8 cellular contexts compared by ENCODE assay signal in genomic region chr4:106898621-106899230, GRCh38.
A peak's percentile ranks its signal among the peaks of the same experiment; 100 is the strongest.
DNase-seq lines count a peak whose midpoint lies in the region; ATAC-seq and TF ChIP-seq lines count a peak whose summit lies in the region.

No MANE protein-coding gene starts in this region.

- H3K27ac ChIP-seq in HL-60 (replicated peaks) = no peak overlapping the region
- H3K27ac ChIP-seq in SK-N-MC = no peak overlapping the region

- no peak overlapping the region for H3K4me3 ChIP-seq in HL-60 (replicated peaks; ENCODE audit: insufficient read depth, low read length)
- H3K4me3 ChIP-seq in SK-N-MC = no peak overlapping the region

- H3K36me3 ChIP-seq in SK-N-MC (ENCODE audit: insufficient read depth, low read length) = no peaks in the 10 kb centered on the region

- H3K9ac ChIP-seq in SK-N-MC (ENCODE audit: insufficient read length) = no peak overlapping the region

- H3K27me3 ChIP-seq in HL-60 (ENCODE audit: insufficient read depth, poor library complexity, severe bottlenecking) = no peaks in the 10 kb centered on the region

- intact Hi-C loops in sciatic nerve (cut with DNase I) = no loop called here

- ATAC-seq in GM19468 (IDR thresholded peaks at IDR 0.05; ENCODE audit: extremely low read depth, unreplicated experiment) (peak; percentile 63), sciatic nerve (peak; percentile 62)

- DNase-seq in NCI-H510A treated with DMSO at 0.1 percent for 48 hours (lab: John Stamatoyannopoulos, UW) (peak; percentile 38), NCI-H510A (lab: John Stamatoyannopoulos, UW) (no peak), HL-60 (ENCODE audit: low read depth in 1 of 2, low spot score in 1 of 2) (peak; percentile 50 to 52), SK-N-MC (ENCODE audit: low read depth, low spot score) (peak; percentile 76), fibroblast of peridontal ligament (ENCODE audit: extremely low read depth) (peak; percentile 70), sciatic nerve (ENCODE audit: low spot score) (peak; percentile 48)
- no peak for DNase-seq in effector CD8-positive, alpha-beta T cell (lab: John Stamatoyannopoulos, UW)

- no peaks in the 10 kb centered on the region for H3K9me3 ChIP-seq in SK-N-MC (ENCODE audit: low read depth, low read length)

- TF ChIP-seq CTCF in HL-60 (IDR thresholded peaks at IDR 0.05; ENCODE audit: insufficient read depth, low read length) = peak; percentile 61

Comparison
In these comparisons a context has a peak if more than half of its experiments do, and no peak if none do; other contexts are left out.
1. DNase-seq: peak in NCI-H510A treated with DMSO at 0.1 percent for 48 hours (single experiment), HL-60 (2 of 2), SK-N-MC (single experiment), fibroblast of peridontal ligament (single experiment) and sciatic nerve (single experiment); none in NCI-H510A (single experiment) and effector CD8-positive, alpha-beta T cell (single experiment).